In genomic region chr3:189947948-189948723, GRCh38 we compare ENCODE assay signal across 8 cellular contexts.
DNase-seq lines count a peak whose midpoint lies in the region; ATAC-seq, FAIRE-seq and TF ChIP-seq lines count a peak whose summit lies in the region.

No MANE protein-coding gene starts in this region.

- FAIRE-seq in islet of Langerhans (lab: Jason Lieb, UNC) = peak; percentile 56

- DNase-seq in NCI-H510A treated with DMSO at 0.1 percent for 48 hours (lab: John Stamatoyannopoulos, UW) = peak; percentile 47
- no peak for DNase-seq in NCI-H510A (lab: John Stamatoyannopoulos, UW)
- peak; percentile 72 for DNase-seq in HT-29 (ENCODE audit: low spot score)
- DNase-seq in MV-4-11 (lab: John Stamatoyannopoulos, UW) = no peak
- no peak for DNase-seq in islet precursor cell
- DNase-seq in activated naive CD4-positive, alpha-beta T cell treated with Interleukin-2 at 50 U/mL for 16 hours = no peak

- ATAC-seq in SK-N-SH treated with all-trans-retinoic acid at 6 μM for 48 hours = peak; percentile 44; the same call in 1 of the 3 replicates

TF ChIP-seq in SK-N-SH treated with all-trans-retinoic acid at 6 μM for 48 hours, 23 proteins besides CTCF, POLR2A, EP300 and RAD21:
- TF ChIP-seq ZFP3 (CRISPR knock-in tag; IDR thresholded peaks at IDR 0.05) (no peak), ZFP30 (CRISPR knock-in tag; IDR thresholded peaks at IDR 0.05) (no peak), OSR1 (CRISPR knock-in tag; IDR thresholded peaks at IDR 0.05) (no peak), ZNF8 (CRISPR knock-in tag; IDR thresholded peaks at IDR 0.05) (no peak)

Comparison
In these comparisons a context has a peak if more than half of its experiments do, and no peak if none do; other contexts are left out.
1. DNase-seq: peak in NCI-H510A treated with DMSO at 0.1 percent for 48 hours (single experiment) and HT-29 (single experiment); none in NCI-H510A (single experiment), MV-4-11 (single experiment), islet precursor cell (single experiment) and activated naive CD4-positive, alpha-beta T cell treated with Interleukin-2 at 50 U/mL for 16 hours (single experiment).